12 cellular contexts compared by ENCODE assay signal in genomic region chr11:6599884-6600390, GRCh38.
"Had no signal": no experiment of that assay in that cellular context is flagged by ENCODE, and none has a peak within 500 bp of the region (broad histone marks: within the 10 kb centered on the region; RNA-seq: fewer than 3 reads in every experiment).

No MANE protein-coding gene starts in this region.

- H3K27ac ChIP-seq: breast epithelium, lower lobe of right lung, suprapubic skin had no signal

- H3K4me3 ChIP-seq: breast epithelium, lower lobe of right lung, suprapubic skin had no signal

- H3K27me3 ChIP-seq: breast epithelium, suprapubic skin had no signal

- H3K4me3 Mint-ChIP-seq: nephron progenitor cell; stimulated activated naive CD8-positive, alpha-beta T cell treated with anti-CD3 and anti-CD28 coated beads, Interleukin-15, Interleukin-2, amounts not matched to agents 100 ng/mL and 50 ng/mL, for 24 hours; T-cell had no signal

- H3K9me3 Mint-ChIP-seq: nephron progenitor cell; stimulated activated naive CD8-positive, alpha-beta T cell treated with anti-CD3 and anti-CD28 coated beads, Interleukin-15, Interleukin-2, amounts not matched to agents 100 ng/mL and 50 ng/mL, for 24 hours; T-cell had no signal

- ATAC-seq: lower lobe of right lung, T-cell had no signal

- H3K27ac Mint-ChIP-seq: nephron progenitor cell, T-cell had no signal

- H3K9me3 ChIP-seq: breast epithelium, lower lobe of right lung, SK-N-SH, suprapubic skin had no signal

- DNase-seq: activated CD4-positive, alpha-beta T cell treated with anti-CD3 and anti-CD28 coated beads, Interleukin-2, amount 50 U/mL, for 4 hours; effector CD4-positive, alpha-beta T cell; lower lobe of right lung; nephron progenitor cell; occipital lobe; SK-N-SH; T-cell; T-helper 9 cell; trophoblast cell had no signal

- H3K27me3 Mint-ChIP-seq: stimulated activated naive CD8-positive, alpha-beta T cell treated with anti-CD3 and anti-CD28 coated beads, Interleukin-15, Interleukin-2, amounts not matched to agents 100 ng/mL and 50 ng/mL, for 24 hours; T-cell had no signal
